11 cellular contexts compared by ENCODE assay signal in the genomic region with DNA sequence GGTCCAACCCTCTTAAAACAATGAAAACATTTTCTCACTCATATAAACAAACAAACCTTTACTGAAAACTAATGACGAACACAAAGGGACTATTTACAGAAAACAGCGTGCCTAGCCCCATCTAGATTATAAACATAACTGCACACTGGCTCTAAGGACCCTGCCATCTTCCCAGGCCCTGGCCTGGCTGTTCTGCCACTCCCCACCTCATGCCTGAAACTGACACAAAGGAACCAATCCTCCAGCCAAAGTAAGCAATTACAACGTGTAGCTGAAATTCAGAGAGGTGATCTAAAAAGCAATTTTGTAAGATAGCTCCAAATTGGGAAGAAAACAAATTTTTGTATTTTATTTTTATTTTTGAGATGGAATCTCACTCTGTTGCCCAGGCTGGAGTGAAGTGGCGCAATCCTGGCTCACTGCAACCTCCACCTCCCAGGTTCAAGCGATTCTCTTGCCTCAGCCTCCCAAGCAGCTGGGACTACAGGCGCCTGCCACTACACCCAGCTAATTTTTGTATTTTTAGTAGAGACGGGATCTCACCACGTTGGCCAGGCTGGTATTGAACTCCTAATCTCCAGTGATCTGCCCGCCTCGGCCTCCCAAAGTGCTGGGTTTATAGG. TPM values are rescaled to one million over a fixed set of nuclear protein-coding genes. Genes with fewer than 3 reads are reported as not detected.
DNase-seq lines count a peak whose midpoint lies in the region; ATAC-seq and TF ChIP-seq lines count a peak whose summit lies in the region.
"Had no signal": no experiment of that assay in that cellular context is flagged by ENCODE, and none has a peak within 500 bp of the region (broad histone marks: within the 10 kb centered on the region; RNA-seq: fewer than 3 reads in every experiment).

No MANE protein-coding gene starts in this region.

- no peak overlapping the region for H4K8ac ChIP-seq in trophoblast cell (ENCODE audit: low read depth, low read length)

- H3K18ac ChIP-seq in trophoblast cell (ENCODE audit: low read length) = no peak overlapping the region

- no peak overlapping the region for H3K14ac ChIP-seq in trophoblast cell (ENCODE audit: low read length)

- 0 out of 22 replicates have a peak overlapping the region, but pooled peaks of 1 of the 11 experiments have one; percentile 3 for H3K27ac ChIP-seq in BLaER1 treated with 17β-estradiol and CSF1 and Interleukin-3, amounts not matched to agents 10 nM and 100 nM
- H3K27ac ChIP-seq in GM23248 (peak overlapping the region; percentile 95), coronary artery (peak overlapping the region; percentile 58 to 71), trophoblast cell (ENCODE audit: low read depth, low read length) (no peak overlapping the region)

- H4K12ac ChIP-seq in trophoblast cell (ENCODE audit: low read depth, low read length) = no peak overlapping the region

- H2BK120ac ChIP-seq in trophoblast cell (ENCODE audit: insufficient read depth, low read length, poor library complexity) = no peak overlapping the region

- no peak overlapping the region for H2BK5ac ChIP-seq in trophoblast cell (ENCODE audit: low read depth, low read length, poor library complexity)

- H3K4me1 ChIP-seq in BLaER1 treated with 17β-estradiol and CSF1 and Interleukin-3, amounts not matched to agents 10 nM and 100 nM = peaks cover 89 to 100% (median 99%) of the 10 kb centered on the region in 10 experiments
- peaks cover 84% of the 10 kb centered on the region for H3K4me1 ChIP-seq in GM23248 (ENCODE audit: insufficient read depth)
- H3K4me1 ChIP-seq in trophoblast cell (ENCODE audit: control insufficient read depth in 1 of 2, insufficient read depth in 2 of 2, low read length in 2 of 2) = peaks cover 9 to 18% of the 10 kb centered on the region in 2 experiments

- H3K79me2 ChIP-seq in GM23248 (ENCODE audit: insufficient read depth) (peaks cover 90% of the 10 kb centered on the region), trophoblast cell (ENCODE audit: control insufficient read depth, insufficient read depth, low read length, poor library complexity) (peaks cover 17% of the 10 kb centered on the region)

- ATAC-seq in HG03439 (IDR thresholded peaks at IDR 0.05; ENCODE audit: unreplicated experiment) = no peak
- ATAC-seq: right cardiac atrium had no signal

- no peak overlapping the region for H2BK12ac ChIP-seq in trophoblast cell (ENCODE audit: low read length)

- H3F3A ChIP-seq in GM23248 (ENCODE audit: insufficient read depth) = peaks cover 59% of the 10 kb centered on the region

- H3K9ac ChIP-seq in BLaER1 treated with 17β-estradiol and CSF1 and Interleukin-3, amounts not matched to agents 10 nM and 100 nM = peak overlapping the region in 1 of 11 experiments; percentile 16; a peak in 2 of 22 replicates
- H3K9ac ChIP-seq in GM23248 (no peak overlapping the region), trophoblast cell (ENCODE audit: low read length) (no peak overlapping the region)

- peak overlapping the region; percentile 93 for H3K4ac ChIP-seq in trophoblast cell (ENCODE audit: low read depth, low read length)

- WGBS in GM23248 (ENCODE audit: low coverage in 1 of 2, low lambda C conversion rate in 2 of 2, missing lambda C conversion rate in 2 of 2), 2 experiments = 66 to 70% methylated on average over 10 of the region's 10 CpGs
- WGBS in trophoblast cell (ENCODE audit: extremely low coverage, insufficient coverage, insufficient read length) = no CpG with 5 or more reads among the region's 10 CpGs

- peaks cover 92 to 100% (median 100%) of the 10 kb centered on the region in 11 experiments for H4K20me1 ChIP-seq in BLaER1 treated with 17β-estradiol and CSF1 and Interleukin-3, amounts not matched to agents 10 nM and 100 nM
- no peaks in the 10 kb centered on the region for H4K20me1 ChIP-seq in GM23248 (ENCODE audit: insufficient read depth)

- peaks cover 0 to 23% (median 9%) of the 10 kb centered on the region in 11 experiments; a peak in 8 of 22 replicates for H3K36me3 ChIP-seq in BLaER1 treated with 17β-estradiol and CSF1 and Interleukin-3, amounts not matched to agents 10 nM and 100 nM
- H3K36me3 ChIP-seq in GM23248 (ENCODE audit: low read depth) (no peaks in the 10 kb centered on the region), trophoblast cell (ENCODE audit: control insufficient read depth in 1 of 2, insufficient read depth in 2 of 2, low read length in 2 of 2) (peaks cover 5 to 11% of the 10 kb centered on the region in 2 experiments)

- H3K23ac ChIP-seq in trophoblast cell (ENCODE audit: low read length) = no peak overlapping the region

- H2AFZ ChIP-seq in GM23248 = no peak overlapping the region
- no peak overlapping the region for H2AFZ ChIP-seq in trophoblast cell (ENCODE audit: insufficient read depth, low read length, poor library complexity)

- no peak for TF ChIP-seq CTCF in coronary artery (IDR thresholded peaks at IDR 0.05)

- no peak overlapping the region for H3K4me3 ChIP-seq in BLaER1 treated with 17β-estradiol and CSF1 and Interleukin-3, amounts not matched to agents 10 nM and 100 nM
- no peak overlapping the region for H3K4me3 ChIP-seq in GM23248
- H3K4me3 ChIP-seq in coronary artery = no peak overlapping the region
- H3K4me3 ChIP-seq in trophoblast cell (ENCODE audit: low read depth, low read length) = no peak overlapping the region

- no peak overlapping the region for H2AK5ac ChIP-seq in trophoblast cell (ENCODE audit: low read length)

- peak overlapping the region; percentile 21 to 92 (median 53); a peak in 21 of 22 replicates for H3K4me2 ChIP-seq in BLaER1 treated with 17β-estradiol and CSF1 and Interleukin-3, amounts not matched to agents 10 nM and 100 nM
- no peak overlapping the region for H3K4me2 ChIP-seq in GM23248 (ENCODE audit: unreplicated experiment)
- no peak overlapping the region for H3K4me2 ChIP-seq in trophoblast cell (ENCODE audit: low read length)

- H4K91ac ChIP-seq in trophoblast cell (ENCODE audit: low read depth, low read length) = no peak overlapping the region

- in situ Hi-C loops in GM23248 (cut with MboI) = no loop called here

- H3K79me1 ChIP-seq in trophoblast cell (ENCODE audit: low read length) = no peaks in the 10 kb centered on the region

- no peak for DNase-seq in GM23248
- no peak for DNase-seq in coronary artery (ENCODE audit: low spot score)
- no peak for DNase-seq in trophoblast cell
- no peak for DNase-seq in iPS-NIHi11 (ENCODE audit: low spot score)
- no peak for DNase-seq in mucosa of gallbladder (ENCODE audit: low spot score)
- no peak for DNase-seq in NCI-H510A (lab: John Stamatoyannopoulos, UW)
- DNase-seq: activated gamma-delta T cell treated with Interleukin-2 at 50 U/mL for 16 hours, DND-41 had no signal

- no peaks in the 10 kb centered on the region for H3K9me3 ChIP-seq in BLaER1 treated with 17β-estradiol and CSF1 and Interleukin-3, amounts not matched to agents 10 nM and 100 nM (replicated peaks in 1 of 11)
- no peaks in the 10 kb centered on the region for H3K9me3 ChIP-seq in GM23248 (ENCODE audit: low read depth)
- peaks cover 2% of the 10 kb centered on the region for H3K9me3 ChIP-seq in trophoblast cell (ENCODE audit: insufficient read depth, low read depth, low read length)

- H3K9me2 ChIP-seq in GM23248 (ENCODE audit: insufficient read depth) = no peaks in the 10 kb centered on the region

- no peaks in the 10 kb centered on the region for H3K27me3 ChIP-seq in BLaER1 treated with 17β-estradiol and CSF1 and Interleukin-3, amounts not matched to agents 10 nM and 100 nM
- no peaks in the 10 kb centered on the region for H3K27me3 ChIP-seq in GM23248 (replicated peaks; ENCODE audit: insufficient read depth)
- no peaks in the 10 kb centered on the region for H3K27me3 ChIP-seq in trophoblast cell (ENCODE audit: insufficient read depth, low read length)

RNA-seq across cellular contexts. Expression of gene CAPZB, which starts 40.8 kb away (rescaled TPM):
- total RNA-seq in GM23248 (2014; rRNA removed; shearing (Covaris generic)) = 188 and 229 TPM in 2 replicates
- 494 and 506 TPM in 2 replicates for polyA plus RNA-seq in GM23248 (2016; fragmentation: Nextera tagmentation; extraction: Ambion mirVana)
- polyA plus RNA-seq in trophoblast cell (2013) = 315 and 324 TPM in 2 replicates
- total RNA-seq in mucosa of gallbladder = 255 TPM

Comparison
In these comparisons a context has a peak if more than half of its experiments do, and no peak if none do; other contexts are left out.
1. H3K4me2 ChIP-seq: peak in BLaER1 treated with 17β-estradiol and CSF1 and Interleukin-3, amounts not matched to agents 10 nM and 100 nM (11 of 11); none in GM23248 (single experiment) and trophoblast cell (single experiment).